1 cellular context compared by ENCODE assay signal in the genomic region with DNA sequence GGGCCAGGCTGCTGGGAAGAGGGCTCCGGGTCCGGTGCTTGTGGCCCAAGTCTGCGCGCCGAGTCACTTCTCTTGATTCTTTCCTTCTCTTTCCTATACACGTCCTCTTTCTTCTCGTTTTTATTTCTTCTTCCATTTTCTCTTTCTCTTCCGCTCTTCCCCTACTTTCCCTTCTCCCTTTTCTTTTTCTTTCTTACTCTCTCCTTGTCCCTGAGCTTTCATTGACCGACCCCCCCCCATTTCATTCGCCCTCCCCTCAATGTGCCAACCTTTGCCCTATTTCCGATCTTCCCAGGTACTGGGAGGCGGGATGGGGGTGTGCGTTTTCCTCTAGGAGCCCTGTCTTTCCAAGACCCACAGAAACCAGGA.
TF ChIP-seq lines count a peak whose summit lies in the region.

No MANE protein-coding gene starts in this region.

TF ChIP-seq in IMR-90, 13 proteins besides CTCF, POLR2A, EP300 and RAD21:
- TF ChIP-seq, protein P1, sequence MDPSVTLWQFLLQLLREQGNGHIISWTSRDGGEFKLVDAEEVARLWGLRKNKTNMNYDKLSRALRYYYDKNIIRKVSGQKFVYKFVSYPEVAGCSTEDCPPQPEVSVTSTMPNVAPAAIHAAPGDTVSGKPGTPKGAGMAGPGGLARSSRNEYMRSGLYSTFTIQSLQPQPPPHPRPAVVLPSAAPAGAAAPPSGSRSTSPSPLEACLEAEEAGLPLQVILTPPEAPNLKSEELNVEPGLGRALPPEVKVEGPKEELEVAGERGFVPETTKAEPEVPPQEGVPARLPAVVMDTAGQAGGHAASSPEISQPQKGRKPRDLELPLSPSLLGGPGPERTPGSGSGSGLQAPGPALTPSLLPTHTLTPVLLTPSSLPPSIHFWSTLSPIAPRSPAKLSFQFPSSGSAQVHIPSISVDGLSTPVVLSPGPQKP (IDR thresholded peaks at IDR 0.05; ENCODE audit: borderline replicate concordance, low read depth, low read length), result no peak
- TF ChIP-seq FOS (IDR thresholded peaks at IDR 0.05; ENCODE audit: low read depth, low read length) (no peak), MXI1 (IDR thresholded peaks at IDR 0.05; ENCODE audit: borderline replicate concordance, low read depth, low read length) (no peak), CHD1 (IDR thresholded peaks at IDR 0.05; ENCODE audit: low read depth, low read length) (no peak), BHLHE40 (IDR thresholded peaks at IDR 0.05; ENCODE audit: low read depth, low read length) (no peak), CEBPB (IDR thresholded peaks at IDR 0.05; ENCODE audit: low read depth, low read length) (no peak), MAZ (IDR thresholded peaks at IDR 0.05; ENCODE audit: borderline replicate concordance, low read depth, low read length) (no peak), MAFK (IDR thresholded peaks at IDR 0.05; ENCODE audit: low read depth, low read length) (no peak), RCOR1 (IDR thresholded peaks at IDR 0.05; ENCODE audit: insufficient replicate concordance, low read length) (no peak), NFE2L2 (IDR thresholded peaks at IDR 0.05; ENCODE audit: low read depth, low read length) (no peak), SMC3 (IDR thresholded peaks at IDR 0.05; ENCODE audit: low read depth, low read length) (no peak), RFX5 (IDR thresholded peaks at IDR 0.05; ENCODE audit: low read depth, low read length) (no peak)
- TF ChIP-seq, protein P2, sequence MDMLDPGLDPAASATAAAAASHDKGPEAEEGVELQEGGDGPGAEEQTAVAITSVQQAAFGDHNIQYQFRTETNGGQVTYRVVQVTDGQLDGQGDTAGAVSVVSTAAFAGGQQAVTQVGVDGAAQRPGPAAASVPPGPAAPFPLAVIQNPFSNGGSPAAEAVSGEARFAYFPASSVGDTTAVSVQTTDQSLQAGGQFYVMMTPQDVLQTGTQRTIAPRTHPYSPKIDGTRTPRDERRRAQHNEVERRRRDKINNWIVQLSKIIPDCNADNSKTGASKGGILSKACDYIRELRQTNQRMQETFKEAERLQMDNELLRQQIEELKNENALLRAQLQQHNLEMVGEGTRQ (IDR thresholded peaks at IDR 0.05; ENCODE audit: low read depth, low read length), result no peak
